In the genomic region with DNA sequence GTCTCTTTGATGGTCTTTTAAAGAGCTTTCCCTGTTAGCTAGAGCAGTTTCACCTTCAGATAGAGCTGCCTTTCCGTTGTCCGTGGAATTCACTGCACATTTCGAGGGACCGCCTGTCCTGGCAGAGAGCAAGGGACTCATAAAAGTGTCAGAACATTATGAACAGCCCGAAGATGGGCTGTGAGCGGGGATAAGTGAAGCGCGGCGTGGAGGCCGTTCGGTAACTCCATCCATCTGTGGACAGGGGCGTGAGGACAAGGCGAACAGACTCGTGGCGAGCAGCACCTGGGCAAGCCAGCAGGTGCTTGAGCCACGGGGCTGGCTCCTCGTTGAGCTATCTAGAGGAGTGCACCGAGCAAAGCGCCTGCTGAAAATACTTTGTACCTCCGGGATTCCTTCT, we compare ENCODE assay signal across 15 cellular contexts.
DNase-seq lines count a peak whose midpoint lies in the region; ATAC-seq and TF ChIP-seq lines count a peak whose summit lies in the region.
"Had no signal": no experiment of that assay in that cellular context is flagged by ENCODE, and none has a peak within 500 bp of the region (broad histone marks: within the 10 kb centered on the region; RNA-seq: fewer than 3 reads in every experiment).

No MANE protein-coding gene starts in this region.

- H3K14ac ChIP-seq in trophoblast cell (ENCODE audit: low read length), result no peak overlapping the region

- peak overlapping the region; percentile 84; the same call in 1 of the 2 replicates for H2AFZ ChIP-seq in GM23338
- H2AFZ ChIP-seq in trophoblast cell (ENCODE audit: insufficient read depth, low read length, poor library complexity), result no peak overlapping the region

- no peak for TF ChIP-seq POLR2A in suprapubic skin (IDR thresholded peaks at IDR 0.05)

- no peak overlapping the region for H2BK12ac ChIP-seq in trophoblast cell (ENCODE audit: low read length)

- H3K4me3 Mint-ChIP-seq in GM23338, result no peak overlapping the region
- H3K4me3 Mint-ChIP-seq: CD8-positive, alpha-beta memory T cell; IgD-negative memory B cell had no signal

- no peaks in the 10 kb centered on the region for H3K4me1 ChIP-seq in GM23338 (ENCODE audit: insufficient read depth)
- H3K4me1 ChIP-seq in trophoblast cell (ENCODE audit: control insufficient read depth in 1 of 2, insufficient read depth in 2 of 2, low read length in 2 of 2), result peaks cover 0 to 4% of the 10 kb centered on the region in 2 experiments
- no peaks in the 10 kb centered on the region for H3K4me1 ChIP-seq in suprapubic skin
- H3K4me1 ChIP-seq: BLaER1, Caco-2 had no signal

- no peak overlapping the region for H3K18ac ChIP-seq in trophoblast cell (ENCODE audit: low read length)

- H3K4me2 ChIP-seq in GM23338 (no peak overlapping the region), trophoblast cell (ENCODE audit: low read length) (no peak overlapping the region)
- H3K4me2 ChIP-seq: BLaER1 had no signal

- no peak overlapping the region for H4K12ac ChIP-seq in trophoblast cell (ENCODE audit: low read depth, low read length)

- H3K79me2 ChIP-seq in GM23338 (replicated peaks; ENCODE audit: insufficient read depth), result no peaks in the 10 kb centered on the region
- H3K79me2 ChIP-seq in trophoblast cell (ENCODE audit: control insufficient read depth, insufficient read depth, low read length, poor library complexity), result no peaks in the 10 kb centered on the region

- H3K9me3 Mint-ChIP-seq in GM23338, result no peaks in the 10 kb centered on the region; the same call in 2 of the 3 replicates

- WGBS in trophoblast cell (ENCODE audit: extremely low coverage, insufficient coverage, insufficient read length), result no CpG with 5 or more reads among the region's 20 CpGs
- WGBS in suprapubic skin, result 73% methylated on average over 20 of the region's 20 CpGs

- H2BK5ac ChIP-seq in trophoblast cell (ENCODE audit: low read depth, low read length, poor library complexity), result no peak overlapping the region

- no peaks in the 10 kb centered on the region for H3K36me3 Mint-ChIP-seq in GM23338 (ENCODE audit: low read depth)
- H3K36me3 Mint-ChIP-seq: IgD-negative memory B cell had no signal

- H2AK5ac ChIP-seq in trophoblast cell (ENCODE audit: low read length), result no peak overlapping the region

- H4K91ac ChIP-seq in trophoblast cell (ENCODE audit: low read depth, low read length), result no peak overlapping the region

- no peak overlapping the region for H2BK120ac ChIP-seq in trophoblast cell (ENCODE audit: insufficient read depth, low read length, poor library complexity)

- no peak overlapping the region for H3K27ac ChIP-seq in GM23338 (ENCODE audit: low read depth)
- H3K27ac ChIP-seq in trophoblast cell (ENCODE audit: low read depth, low read length), result no peak overlapping the region
- no peak overlapping the region for H3K27ac ChIP-seq in suprapubic skin
- H3K27ac ChIP-seq: BLaER1 had no signal

- ATAC-seq in GM23338, result no peak
- no peak for ATAC-seq in HG03565 (IDR thresholded peaks at IDR 0.05; ENCODE audit: unreplicated experiment)
- ATAC-seq in GM19324 (IDR thresholded peaks at IDR 0.05; ENCODE audit: low FRiP score, unreplicated experiment), result no peak
- ATAC-seq: GM12878 had no signal

- H3K27ac Mint-ChIP-seq in GM23338, result no peak overlapping the region

- H3K9me2 ChIP-seq in GM23338 (ENCODE audit: insufficient read depth), result peaks cover 6% of the 10 kb centered on the region; the same call in 1 of the 2 replicates

- H3K23ac ChIP-seq in trophoblast cell (ENCODE audit: low read length), result no peak overlapping the region

- TF ChIP-seq CTCF in GM23338 (conservative IDR thresholded peaks at IDR 0.05; ENCODE audit: low read depth in 2 of 2) (no peak), suprapubic skin (IDR thresholded peaks at IDR 0.05) (no peak)

- H3K4ac ChIP-seq in trophoblast cell (ENCODE audit: low read depth, low read length), result no peak overlapping the region

- H4K20me1 ChIP-seq in GM23338 (replicated peaks; ENCODE audit: insufficient read depth), result no peaks in the 10 kb centered on the region; the same call in 1 of the 2 replicates
- H4K20me1 ChIP-seq: BLaER1 had no signal

- no peak for TF ChIP-seq EP300 in suprapubic skin (IDR thresholded peaks at IDR 0.05)

- H3K9me3 ChIP-seq in trophoblast cell (ENCODE audit: insufficient read depth, low read depth, low read length), result no peaks in the 10 kb centered on the region
- no peaks in the 10 kb centered on the region for H3K9me3 ChIP-seq in suprapubic skin
- H3K9me3 ChIP-seq: BLaER1, Caco-2 had no signal

- H3K4me3 ChIP-seq in GM23338 (no peak overlapping the region), trophoblast cell (ENCODE audit: low read depth, low read length) (peak overlapping the region; percentile 30), suprapubic skin (peak overlapping the region; percentile 6)
- H3K4me3 ChIP-seq: BLaER1, GM12878 had no signal

- DNase-seq in GM23338 (ENCODE audit: low spot score) (no peak), left kidney (ENCODE audit: low read depth, low spot score) (peak; percentile 86), trophoblast cell (no peak), suprapubic skin (ENCODE audit: low spot score in 2 of 2) (no peak), HuH-7.5 (ENCODE audit: low spot score) (no peak)
- DNase-seq: 8988T; AML-193; Caco-2; CD8-positive, alpha-beta memory T cell; DMS79 had no signal

- H3K27me3 ChIP-seq in GM23338 (ENCODE audit: insufficient read depth), result no peaks in the 10 kb centered on the region
- H3K27me3 ChIP-seq in trophoblast cell (ENCODE audit: insufficient read depth, low read length), result no peaks in the 10 kb centered on the region
- no peaks in the 10 kb centered on the region for H3K27me3 ChIP-seq in suprapubic skin
- H3K27me3 ChIP-seq: BLaER1 had no signal

- H3F3A ChIP-seq in GM23338 (replicated peaks; ENCODE audit: low read depth), result no peaks in the 10 kb centered on the region

- H3K79me1 ChIP-seq in trophoblast cell (ENCODE audit: low read length), result no peaks in the 10 kb centered on the region

- no peak overlapping the region for H4K8ac ChIP-seq in trophoblast cell (ENCODE audit: low read depth, low read length)

- H3K36me3 ChIP-seq in GM23338 (ENCODE audit: insufficient read depth), result no peaks in the 10 kb centered on the region
- no peaks in the 10 kb centered on the region for H3K36me3 ChIP-seq in trophoblast cell (ENCODE audit: control insufficient read depth in 1 of 2, insufficient read depth in 2 of 2, low read length in 2 of 2)
- no peaks in the 10 kb centered on the region for H3K36me3 ChIP-seq in suprapubic skin
- H3K36me3 ChIP-seq: BLaER1 had no signal

- no peaks in the 10 kb centered on the region for H3K4me1 Mint-ChIP-seq in GM23338
- H3K4me1 Mint-ChIP-seq: CD8-positive, alpha-beta memory T cell; IgD-negative memory B cell had no signal

- no peak overlapping the region for H3K9ac ChIP-seq in trophoblast cell (ENCODE audit: low read length)
- H3K9ac ChIP-seq: BLaER1 had no signal

- peaks cover 5% of the 10 kb centered on the region for H3K27me3 Mint-ChIP-seq in GM23338 (ENCODE audit: insufficient read depth, low read depth, poor library complexity)
- H3K27me3 Mint-ChIP-seq: CD8-positive, alpha-beta memory T cell had no signal

TF ChIP-seq in GM23338, 12 proteins besides CTCF, POLR2A, EP300 and RAD21:
- no peak for TF ChIP-seq STAT1 (IDR thresholded peaks at IDR 0.05; ENCODE audit: unreplicated experiment)
